In genomic region chr17:73899839-73900238, GRCh38 we compare ENCODE assay signal across 22 cellular contexts.
DNase-seq lines count a peak whose midpoint lies in the region; FAIRE-seq and TF ChIP-seq lines count a peak whose summit lies in the region.
"Had no signal": no experiment of that assay in that cellular context is flagged by ENCODE, and none has a peak within 500 bp of the region (broad histone marks: within the 10 kb centered on the region; RNA-seq: fewer than 3 reads in every experiment).

No MANE protein-coding gene starts in this region.

- no peak overlapping the region for H2BK120ac ChIP-seq in mesenchymal stem cell (ENCODE audit: low read depth, low read length)

- H3K4ac ChIP-seq in mesenchymal stem cell (ENCODE audit: low read depth in 1 of 2, low read length in 2 of 2) = no peak overlapping the region

- no peak overlapping the region for H3K27ac ChIP-seq in WERI-Rb-1
- H3K27ac ChIP-seq in mesenchymal stem cell (ENCODE audit: low read length, poor library complexity, severe bottlenecking) = no peak overlapping the region
- H3K27ac ChIP-seq: 22Rv1, A549, C4-2B, GM23248 had no signal

- peak; percentile 61 for FAIRE-seq in urothelium cell line (lab: Jason Lieb, UNC)
- FAIRE-seq: A549, D721Med, G401.6, GM12891, GM19239, HepG2 had no signal

- DNase-seq in activated CD8-positive, alpha-beta memory T cell treated with anti-CD3 and anti-CD28 coated beads for 24 hours = peak; percentile 7
- DNase-seq in activated CD8-positive, alpha-beta memory T cell treated with anti-CD3 and anti-CD28 coated beads, Interleukin-2, amount 50 U/mL, for 48 hours = no peak
- DNase-seq in WERI-Rb-1 = peak; percentile 3
- DNase-seq in neural crest cell (ENCODE audit: low read depth, low spot score) = no peak
- no peak for DNase-seq in urothelium cell line (ENCODE audit: low spot score)
- DNase-seq in NCI-H446 (lab: John Stamatoyannopoulos, UW) = no peak
- DNase-seq in mesenchymal stem cell = no peak
- no peak for DNase-seq in GM13976 (ENCODE audit: low spot score)
- DNase-seq: AML-193; CD4-positive, alpha-beta T cell; GM23248; HFFc6 had no signal

- H3K4me3 ChIP-seq in WERI-Rb-1 (ENCODE audit: low read depth, low read length) = no peak overlapping the region
- H3K4me3 ChIP-seq in mesenchymal stem cell (ENCODE audit: insufficient read depth in 1 of 2, low read depth in 1 of 2, low read length in 2 of 2) = no peak overlapping the region
- H3K4me3 ChIP-seq: A549, GM23248 had no signal

- no peak overlapping the region for H2AK5ac ChIP-seq in mesenchymal stem cell (ENCODE audit: low read length, severe bottlenecking)

- no peaks in the 10 kb centered on the region for H3K36me3 Mint-ChIP-seq in neural crest cell (ENCODE audit: low read depth)
- H3K36me3 Mint-ChIP-seq: IgD-negative memory B cell had no signal

- peaks cover 12% of the 10 kb centered on the region for H3K4me1 Mint-ChIP-seq in neural crest cell

- no peak overlapping the region for H2BK5ac ChIP-seq in mesenchymal stem cell (ENCODE audit: low read depth, low read length, poor library complexity, severe bottlenecking)

- H3K14ac ChIP-seq in mesenchymal stem cell (ENCODE audit: low read length in 2 of 2) = no peak overlapping the region

- no peak overlapping the region for H3K18ac ChIP-seq in mesenchymal stem cell (ENCODE audit: low read depth in 1 of 2, low read length in 2 of 2)

- H3K27ac Mint-ChIP-seq in neural crest cell (ENCODE audit: unreplicated experiment) = peak overlapping the region; percentile 7
- H3K27ac Mint-ChIP-seq: CD4-positive, alpha-beta T cell; HFFc6; IgD-negative memory B cell had no signal

- H3K9me3 ChIP-seq in WERI-Rb-1 (ENCODE audit: severe bottlenecking) = no peaks in the 10 kb centered on the region
- H3K9me3 ChIP-seq in mesenchymal stem cell (ENCODE audit: control insufficient read depth, low read length) = no peaks in the 10 kb centered on the region
- H3K9me3 ChIP-seq: A549, Caco-2 had no signal

- no peak overlapping the region for H2BK12ac ChIP-seq in mesenchymal stem cell (ENCODE audit: low read length in 2 of 2)

- H3K4me3 Mint-ChIP-seq in neural crest cell = no peak overlapping the region
- H3K4me3 Mint-ChIP-seq: CD4-positive, alpha-beta T cell; HFFc6; IgD-negative memory B cell had no signal

- H3K23ac ChIP-seq in mesenchymal stem cell (ENCODE audit: low read length in 2 of 2) = no peak overlapping the region

- H3K27me3 ChIP-seq in WERI-Rb-1 (ENCODE audit: insufficient read depth, low read depth, severe bottlenecking) (no peaks in the 10 kb centered on the region), mesenchymal stem cell (ENCODE audit: control insufficient read depth in 1 of 2, insufficient read depth in 1 of 2, low read length in 2 of 2) (peaks cover 28 to 87% of the 10 kb centered on the region in 2 experiments)

- 86% methylated on average over 8 of the region's 8 CpGs for WGBS in mesenchymal stem cell

- H3K79me1 ChIP-seq in mesenchymal stem cell (replicated peaks; ENCODE audit: low read length, poor library complexity, severe bottlenecking) = no peaks in the 10 kb centered on the region

- TF ChIP-seq CTCF in WERI-Rb-1 (IDR thresholded peaks at IDR 0.05; ENCODE audit: low read depth, low read length) = no peak
- no peak for TF ChIP-seq CTCF in neural crest cell (conservative IDR thresholded peaks at IDR 0.05)
- TF ChIP-seq CTCF in GM13976 (IDR thresholded peaks at IDR 0.05; ENCODE audit: borderline replicate concordance, control extremely low read depth, extremely low read depth, insufficient read depth, missing control alignments) = no peak

- H3K27me3 Mint-ChIP-seq in neural crest cell (ENCODE audit: low read depth) = peaks cover 68% of the 10 kb centered on the region

- H3K36me3 ChIP-seq in WERI-Rb-1 (no peaks in the 10 kb centered on the region), mesenchymal stem cell (ENCODE audit: control insufficient read depth in 1 of 2, insufficient read depth in 2 of 2, low read depth in 1 of 2, low read length in 2 of 2) (no peaks in the 10 kb centered on the region)

- in situ Hi-C loops in GM13976 (cut with MboI; ENCODE audit: low sequenced_read_pairs, unreplicated experiment) = no loop called here

- H2BK15ac ChIP-seq in mesenchymal stem cell (ENCODE audit: low read depth, poor library complexity, severe bottlenecking) = no peak overlapping the region

- H3K4me2 ChIP-seq in mesenchymal stem cell (ENCODE audit: low read length, poor library complexity, severe bottlenecking) = no peak overlapping the region
- H3K4me2 ChIP-seq: A549 had no signal

- H4K8ac ChIP-seq in mesenchymal stem cell (ENCODE audit: low read length) = no peak overlapping the region

- H3K9ac ChIP-seq in mesenchymal stem cell (ENCODE audit: low read length) = no peak overlapping the region
- H3K9ac ChIP-seq: GM23248 had no signal

- no peak overlapping the region for H2AFZ ChIP-seq in mesenchymal stem cell (ENCODE audit: low read depth, low read length)
- H2AFZ ChIP-seq: GM23248 had no signal

- H4K91ac ChIP-seq in mesenchymal stem cell (ENCODE audit: low read length) = no peak overlapping the region

- no peaks in the 10 kb centered on the region for H3K9me3 Mint-ChIP-seq in neural crest cell
- H3K9me3 Mint-ChIP-seq: CD4-positive, alpha-beta T cell had no signal

- peaks cover 2% of the 10 kb centered on the region for H3K4me1 ChIP-seq in mesenchymal stem cell (ENCODE audit: control insufficient read depth, insufficient read depth, low read depth, low read length)
- H3K4me1 ChIP-seq: A549 had no signal

Comparison
In these comparisons a context has a peak if more than half of its experiments do, and no peak if none do; other contexts are left out.
1. DNase-seq: peak in activated CD8-positive, alpha-beta memory T cell treated with anti-CD3 and anti-CD28 coated beads for 24 hours (single experiment) and WERI-Rb-1 (single experiment); none in activated CD8-positive, alpha-beta memory T cell treated with anti-CD3 and anti-CD28 coated beads, Interleukin-2, amount 50 U/mL, for 48 hours (single experiment), neural crest cell (single experiment), urothelium cell line (single experiment), NCI-H446 (0 of 2), mesenchymal stem cell (single experiment) and GM13976 (single experiment).